In genomic region chr10:28912017-28912783, GRCh38 we compare ENCODE assay signal across 20 cellular contexts.
DNase-seq lines count a peak whose midpoint lies in the region; ATAC-seq, FAIRE-seq and TF ChIP-seq lines count a peak whose summit lies in the region.
"Had no signal": no experiment of that assay in that cellular context is flagged by ENCODE, and none has a peak within 500 bp of the region (broad histone marks: within the 10 kb centered on the region; RNA-seq: fewer than 3 reads in every experiment).

No MANE protein-coding gene starts in this region.

- H3K4me1 ChIP-seq in A549 (peaks cover 37% of the 10 kb centered on the region), ascending aorta (peaks cover 7 to 30% of the 10 kb centered on the region in 2 donors), tibial artery (peaks cover 0 to 30% (median 6%) of the 10 kb centered on the region in 4 donors)

- no peak for TF ChIP-seq POLR2A in A549 (IDR thresholded peaks at IDR 0.05; ENCODE audit: low read length)

- no peaks in the 10 kb centered on the region for H3K36me3 ChIP-seq in ascending aorta
- H3K36me3 ChIP-seq in tibial artery: no peaks in the 10 kb centered on the region

- peaks cover 22% of the 10 kb centered on the region for H3K4me1 Mint-ChIP-seq in nephron
- H3K4me1 Mint-ChIP-seq: B cell, H9 had no signal

- WGBS in A549 (ENCODE audit: missing lambda C conversion rate): 91% methylated on average over 9 of the region's 9 CpGs

- CTCF ChIA-PET in A549 (lab: Yijun Ruan, JAX): no interaction called here
- CTCF ChIA-PET in HEK293T (lab: Yijun Ruan, JAX): no interaction called here

- no peak for FAIRE-seq in A549 (lab: Jason Lieb, UNC)
- FAIRE-seq: G401.6, GM12891 had no signal

- H3K9me3 ChIP-seq in A549 (no peaks in the 10 kb centered on the region), ascending aorta (no peaks in the 10 kb centered on the region), tibial artery (no peaks in the 10 kb centered on the region)

- H3K27ac ChIP-seq in A549 (peak overlapping the region; percentile 3 to 39; a peak in 2 of 6 replicates), ascending aorta (peak overlapping the region; percentile 78 to 88), tibial artery (peak overlapping the region; percentile 47 to 51), dorsolateral prefrontal cortex (no peak overlapping the region)
- H3K27ac ChIP-seq: HL-60 had no signal

- no peak for TF ChIP-seq RAD21 in A549 (conservative IDR thresholded peaks at IDR 0.05 in 1 of 2, IDR thresholded peaks at IDR 0.05 in 1 of 2)

- H3K27me3 Mint-ChIP-seq in nephron (ENCODE audit: low read depth): no peaks in the 10 kb centered on the region
- H3K27me3 Mint-ChIP-seq: B cell; CD4-positive, alpha-beta T cell had no signal

- no peak overlapping the region for H3K4me2 ChIP-seq in A549

- H3K9me3 Mint-ChIP-seq in nephron: peaks cover 3% of the 10 kb centered on the region
- H3K9me3 Mint-ChIP-seq: CD4-positive, alpha-beta T cell; H9; HFFc6 had no signal

- no peak overlapping the region for H3K4me3 Mint-ChIP-seq in nephron
- H3K4me3 Mint-ChIP-seq: B cell; CD4-positive, alpha-beta T cell; HFFc6 had no signal

- H3K27me3 ChIP-seq in ascending aorta: no peaks in the 10 kb centered on the region
- H3K27me3 ChIP-seq in tibial artery: no peaks in the 10 kb centered on the region
- H3K27me3 ChIP-seq in dorsolateral prefrontal cortex: no peaks in the 10 kb centered on the region

- no peaks in the 10 kb centered on the region for H3K36me3 Mint-ChIP-seq in nephron (ENCODE audit: low read depth)

- DNase-seq in A549 (ENCODE audit: low read depth in 1 of 2, low spot score in 1 of 2) (no peak), ascending aorta (ENCODE audit: low spot score in 2 of 2) (no peak), tibial artery (no peak), dorsolateral prefrontal cortex (no peak), HEK293T (ENCODE audit: extremely low spot score) (no peak), NOMO-1 (lab: John Stamatoyannopoulos, UW; ENCODE audit: unreplicated experiment in 2 of 2) (no peak)
- DNase-seq: 8988T; ACHN; C1 segment of cervical spinal cord; CD4-positive, alpha-beta T cell; DMS79 treated with DMSO at 0.1 percent for 48 hours; EL; GOT3; H9; HFFc6 had no signal

- intact Hi-C loops in ascending aorta (cut with DNase I) (loop anchor here (5.0 kb wide), 2 partner anchors 70 to 235 kb away; partner anchors contain the start of gene BAMBI), tibial artery (cut with DNase I; ENCODE audit: low total_unique reads) (no loop called here), dorsolateral prefrontal cortex (cut with DNase I) (no loop called here)

- TF ChIP-seq EP300 in A549 (IDR thresholded peaks at IDR 0.05): no peak

- POLR2A ChIA-PET in A549 (lab: Yijun Ruan, JAX): no interaction called here
- POLR2A ChIA-PET in HEK293T (lab: Yijun Ruan, JAX): no interaction called here

- ATAC-seq in A549: no peak

- TF ChIP-seq CTCF in A549 (IDR thresholded peaks at IDR 0.05) (no peak), ascending aorta (IDR thresholded peaks at IDR 0.05) (no peak), nephron (IDR thresholded peaks at IDR 0.05; ENCODE audit: unreplicated experiment in 3 of 3) (no peak), tibial artery (IDR thresholded peaks at IDR 0.05) (no peak), dorsolateral prefrontal cortex (IDR thresholded peaks at IDR 0.05 in 54 of 56, conservative IDR thresholded peaks at IDR 0.05 in 2 of 56; ENCODE audit: low read depth in 1 of 56, partially characterized antibody in 56 of 56) (no peak)

- peak overlapping the region in 2 of 3 experiments; percentile 30 to 52 for H3K27ac Mint-ChIP-seq in nephron
- H3K27ac Mint-ChIP-seq: B cell; CD4-positive, alpha-beta T cell; HFFc6 had no signal

- H3K4me3 ChIP-seq in A549: no peak overlapping the region
- no peak overlapping the region for H3K4me3 ChIP-seq in ascending aorta
- H3K4me3 ChIP-seq in tibial artery: no peak overlapping the region
- no peak overlapping the region for H3K4me3 ChIP-seq in dorsolateral prefrontal cortex

TF ChIP-seq in A549, 52 proteins besides CTCF, POLR2A, EP300 and RAD21 (continues in another document):
- no peak for TF ChIP-seq CBX8 (IDR thresholded peaks at IDR 0.05)
- no peak for TF ChIP-seq E2F6 (IDR thresholded peaks at IDR 0.05; ENCODE audit: borderline replicate concordance, low read depth)
- TF ChIP-seq BHLHE40 (IDR thresholded peaks at IDR 0.05; ENCODE audit: low read depth, low read length): no peak
- no peak for TF ChIP-seq NPAS2 (CRISPR knock-in tag; IDR thresholded peaks at IDR 0.05; ENCODE audit: borderline replicate concordance)
- TF ChIP-seq ZSCAN20 (CRISPR knock-in tag; IDR thresholded peaks at IDR 0.05): no peak
- no peak for TF ChIP-seq FOSL2 (IDR thresholded peaks at IDR 0.05)
- no peak for TF ChIP-seq FOSL2 (CRISPR knock-in tag; IDR thresholded peaks at IDR 0.05)
- TF ChIP-seq EHMT2 (IDR thresholded peaks at IDR 0.05; ENCODE audit: low read depth): no peak
- TF ChIP-seq KDM1A (IDR thresholded peaks at IDR 0.05; ENCODE audit: low read depth): no peak
- no peak for TF ChIP-seq HOXB5 (CRISPR knock-in tag; IDR thresholded peaks at IDR 0.05)
- TF ChIP-seq SMC3 (IDR thresholded peaks at IDR 0.05): no peak
- no peak for TF ChIP-seq FOSB (CRISPR knock-in tag; IDR thresholded peaks at IDR 0.05)
- no peak for TF ChIP-seq MAFK (IDR thresholded peaks at IDR 0.05; ENCODE audit: partially characterized antibody)
- TF ChIP-seq HMGXB4 (CRISPR knock-in tag; IDR thresholded peaks at IDR 0.05; ENCODE audit: borderline replicate concordance): no peak
- no peak for TF ChIP-seq KDM5A (IDR thresholded peaks at IDR 0.05)
- no peak for TF ChIP-seq RCOR1 (IDR thresholded peaks at IDR 0.05; ENCODE audit: low read depth, low read length)
- TF ChIP-seq NR3C1 (IDR thresholded peaks at IDR 0.05): no peak

TF ChIP-seq in HEK293T, 16 proteins besides CTCF, POLR2A, EP300 and RAD21:
- no peak for TF ChIP-seq SUZ12 (IDR thresholded peaks at IDR 0.05)

Comparison
In these comparisons a context has a peak if more than half of its experiments do, and no peak if none do; other contexts are left out.
1. H3K27ac ChIP-seq: peak in A549 (2 of 2), ascending aorta (2 of 2) and tibial artery (2 of 2); none in dorsolateral prefrontal cortex (0 of 59).